ENCODE assay signal across 21 cellular contexts in the genomic region with DNA sequence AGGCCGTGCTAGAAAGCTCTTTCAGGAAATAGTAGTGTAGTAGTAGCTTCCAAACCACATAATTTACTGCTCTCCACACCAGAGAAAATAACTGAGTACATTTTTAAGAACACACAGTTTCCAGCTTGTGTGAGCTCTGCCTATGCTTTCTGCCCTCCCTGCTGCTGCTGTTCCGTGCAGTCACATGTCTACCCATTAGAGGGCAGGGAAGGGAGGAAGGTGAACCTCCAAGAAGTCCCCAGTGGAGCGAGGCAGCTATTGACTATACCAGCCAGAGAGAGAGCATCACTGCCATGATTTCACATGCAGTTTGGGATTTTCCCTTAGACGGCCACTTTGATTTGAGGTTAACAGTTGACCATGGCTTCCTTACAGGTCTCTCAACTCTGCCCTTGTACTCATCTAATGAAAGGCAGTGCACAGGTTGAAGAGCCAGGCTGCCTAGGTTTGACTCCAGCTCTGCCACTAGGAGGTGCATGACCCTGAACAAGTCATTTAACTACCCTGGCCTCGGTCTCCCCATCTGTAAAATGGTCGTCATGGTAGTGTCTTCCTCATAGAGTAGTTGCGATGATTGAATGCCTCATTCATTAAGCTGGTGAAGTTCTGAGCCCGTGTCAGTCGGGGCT. TPM values are rescaled to one million over a fixed set of nuclear protein-coding genes. Genes with fewer than 3 reads are reported as not detected.
DNase-seq lines count a peak whose midpoint lies in the region; ATAC-seq and TF ChIP-seq lines count a peak whose summit lies in the region.
"Had no signal": no experiment of that assay in that cellular context is flagged by ENCODE, and none has a peak within 500 bp of the region (broad histone marks: within the 10 kb centered on the region; RNA-seq: fewer than 3 reads in every experiment).

No MANE protein-coding gene starts in this region.

- no peak overlapping the region for H2AFZ ChIP-seq in Loucy (ENCODE audit: low read length)

- no peaks in the 10 kb centered on the region for H3K9me2 ChIP-seq in Loucy (replicated peaks; ENCODE audit: low read depth, low read length)

- no peaks in the 10 kb centered on the region for H3F3A ChIP-seq in Loucy (ENCODE audit: low read depth)

- H3K36me3 Mint-ChIP-seq in naive thymus-derived CD4-positive, alpha-beta T cell, result peaks cover 3 to 42% (median 19%) of the 10 kb centered on the region in 5 donors

- no peaks in the 10 kb centered on the region for H3K9me3 Mint-ChIP-seq in stimulated activated naive CD8-positive, alpha-beta T cell treated with anti-CD3 and anti-CD28 coated beads, Interleukin-15, amount 100 ng/mL, for 72 hours
- H3K9me3 Mint-ChIP-seq in naive thymus-derived CD4-positive, alpha-beta T cell, result no peaks in the 10 kb centered on the region
- H3K9me3 Mint-ChIP-seq: activated naive CD4-positive, alpha-beta T cell treated with anti-CD3 and anti-CD28 coated beads, Interleukin-2, amount 50 U/mL, for 24 hours; CD8-positive, alpha-beta memory T cell; natural killer cell had no signal

- no peaks in the 10 kb centered on the region for H3K4me1 ChIP-seq in Loucy (ENCODE audit: insufficient read depth, low read length, poor library complexity, severe bottlenecking)
- H3K4me1 ChIP-seq in naive thymus-derived CD4-positive, alpha-beta T cell (ENCODE audit: control insufficient read depth in 2 of 2, insufficient read depth in 2 of 2, low read length in 2 of 2), result no peaks in the 10 kb centered on the region
- H3K4me1 ChIP-seq: breast epithelium, foreskin keratinocyte had no signal

- H3K27me3 Mint-ChIP-seq in stimulated activated naive CD8-positive, alpha-beta T cell treated with anti-CD3 and anti-CD28 coated beads, Interleukin-15, amount 100 ng/mL, for 72 hours, result no peaks in the 10 kb centered on the region
- no peaks in the 10 kb centered on the region for H3K27me3 Mint-ChIP-seq in naive thymus-derived CD4-positive, alpha-beta T cell
- H3K27me3 Mint-ChIP-seq: activated naive CD4-positive, alpha-beta T cell treated with anti-CD3 and anti-CD28 coated beads, Interleukin-2, amount 50 U/mL, for 24 hours; CD8-positive, alpha-beta memory T cell; T-helper 17 cell had no signal

- intact Hi-C loops in naive thymus-derived CD4-positive, alpha-beta T cell (cut with micrococcal nuclease), result no loop called here

- no peaks in the 10 kb centered on the region for H3K79me2 ChIP-seq in Loucy (ENCODE audit: insufficient read depth, low read length)

- POLR2A ChIA-PET in naive thymus-derived CD4-positive, alpha-beta T cell (lab: Charles Lee), result no interaction called here

- H3K9me3 ChIP-seq in Loucy (ENCODE audit: insufficient read depth, low read depth, low read length), result no peaks in the 10 kb centered on the region
- H3K9me3 ChIP-seq in naive thymus-derived CD4-positive, alpha-beta T cell (ENCODE audit: control insufficient read depth in 2 of 3, low read length in 3 of 3), result no peaks in the 10 kb centered on the region
- H3K9me3 ChIP-seq: breast epithelium had no signal

- no peaks in the 10 kb centered on the region for H4K20me1 ChIP-seq in Loucy (ENCODE audit: insufficient read depth, low read length, poor library complexity, severe bottlenecking)

- H3K27ac Mint-ChIP-seq in stimulated activated naive CD8-positive, alpha-beta T cell treated with anti-CD3 and anti-CD28 coated beads, Interleukin-15, amount 100 ng/mL, for 72 hours, result no peak overlapping the region
- peak overlapping the region in 1 of 9 donors; percentile 38 for H3K27ac Mint-ChIP-seq in naive thymus-derived CD4-positive, alpha-beta T cell
- H3K27ac Mint-ChIP-seq: activated naive CD4-positive, alpha-beta T cell treated with anti-CD3 and anti-CD28 coated beads, Interleukin-2, amount 50 U/mL, for 24 hours; natural killer cell; T-helper 17 cell had no signal

- no peak overlapping the region for H3K4me3 ChIP-seq in Loucy (ENCODE audit: low read length, poor library complexity, severe bottlenecking)
- no peak overlapping the region for H3K4me3 ChIP-seq in choroid plexus epithelial cell (ENCODE audit: low read depth, low read length)
- no peak overlapping the region for H3K4me3 ChIP-seq in naive thymus-derived CD4-positive, alpha-beta T cell (ENCODE audit: low read length)
- H3K4me3 ChIP-seq: breast epithelium, lung had no signal

- CTCF ChIA-PET in naive thymus-derived CD4-positive, alpha-beta T cell (lab: Charles Lee), result no interaction called here

- no peak overlapping the region for H3K4me2 ChIP-seq in Loucy (ENCODE audit: low read depth, low read length, poor library complexity, severe bottlenecking)

- H3K9ac ChIP-seq in Loucy (ENCODE audit: low read depth, low read length, poor library complexity, severe bottlenecking), result no peak overlapping the region

- peaks cover 89% of the 10 kb centered on the region; the same call in 1 of the 2 replicates for H3K36me3 ChIP-seq in Loucy (ENCODE audit: insufficient read depth, low read length)
- peaks cover 0 to 86% (median 13%) of the 10 kb centered on the region in 3 experiments for H3K36me3 ChIP-seq in naive thymus-derived CD4-positive, alpha-beta T cell (ENCODE audit: control insufficient read depth in 2 of 3, insufficient read depth in 3 of 3, low read length in 3 of 3)

- H3K27ac ChIP-seq in naive thymus-derived CD4-positive, alpha-beta T cell (ENCODE audit: low read depth, low read length), result no peak overlapping the region
- H3K27ac ChIP-seq: breast epithelium, foreskin keratinocyte, HL-60 had no signal

- peaks cover 12% of the 10 kb centered on the region for H3K4me1 Mint-ChIP-seq in stimulated activated naive CD8-positive, alpha-beta T cell treated with anti-CD3 and anti-CD28 coated beads, Interleukin-15, amount 100 ng/mL, for 72 hours
- H3K4me1 Mint-ChIP-seq in naive thymus-derived CD4-positive, alpha-beta T cell, result no peaks in the 10 kb centered on the region
- H3K4me1 Mint-ChIP-seq: activated naive CD4-positive, alpha-beta T cell treated with anti-CD3 and anti-CD28 coated beads, Interleukin-2, amount 50 U/mL, for 24 hours; CD8-positive, alpha-beta memory T cell; natural killer cell had no signal

- peak; percentile 81 for ATAC-seq in stimulated activated naive CD8-positive, alpha-beta T cell treated with anti-CD3 and anti-CD28 coated beads, Interleukin-15, amount 100 ng/mL, for 72 hours
- no peak for ATAC-seq in naive thymus-derived CD4-positive, alpha-beta T cell
- ATAC-seq in HG02763 (IDR thresholded peaks at IDR 0.05; ENCODE audit: unreplicated experiment) (no peak), HG02642 (IDR thresholded peaks at IDR 0.05; ENCODE audit: poor library complexity, unreplicated experiment) (no peak)
- ATAC-seq: foreskin keratinocyte, natural killer cell, T-helper 17 cell had no signal

- no peak overlapping the region for H3K4me3 Mint-ChIP-seq in stimulated activated naive CD8-positive, alpha-beta T cell treated with anti-CD3 and anti-CD28 coated beads, Interleukin-15, amount 100 ng/mL, for 72 hours
- no peak overlapping the region for H3K4me3 Mint-ChIP-seq in naive thymus-derived CD4-positive, alpha-beta T cell
- H3K4me3 Mint-ChIP-seq: activated naive CD4-positive, alpha-beta T cell treated with anti-CD3 and anti-CD28 coated beads, Interleukin-2, amount 50 U/mL, for 24 hours; CD8-positive, alpha-beta memory T cell; natural killer cell; T-helper 17 cell had no signal

- DNase-seq in NCI-H2227 treated with DMSO at 0.1 percent for 48 hours (lab: John Stamatoyannopoulos, UW) (peak; percentile 5), NCI-H2227 (lab: John Stamatoyannopoulos, UW; ENCODE audit: unreplicated experiment) (no peak), choroid plexus epithelial cell (ENCODE audit: low read depth) (no peak)
- DNase-seq in stimulated activated naive CD8-positive, alpha-beta T cell treated with anti-CD3 and anti-CD28 coated beads, Interleukin-15, amount 100 ng/mL, for 72 hours, result no peak
- no peak for DNase-seq in naive thymus-derived CD4-positive, alpha-beta T cell
- DNase-seq: activated CD4-positive, alpha-beta T cell treated with anti-CD3 and anti-CD28 coated beads for 1 hour; CD8-positive, alpha-beta memory T cell; effector memory CD4-positive, alpha-beta T cell; foreskin keratinocyte; HCEC 1CT; natural killer cell; NCI-H1694 treated with DMSO at 0.1 percent for 48 hours; NCI-H526; T-helper 17 cell had no signal

- H3K27me3 ChIP-seq in Loucy (ENCODE audit: insufficient read depth, low read length, poor library complexity, severe bottlenecking), result no peaks in the 10 kb centered on the region
- H3K27me3 ChIP-seq in naive thymus-derived CD4-positive, alpha-beta T cell (ENCODE audit: control insufficient read depth in 2 of 2, insufficient read depth in 2 of 2, low read length in 2 of 2), result no peaks in the 10 kb centered on the region
- H3K27me3 ChIP-seq: breast epithelium, foreskin keratinocyte had no signal

- peak; percentile 25 for TF ChIP-seq CTCF in Loucy (conservative IDR thresholded peaks at IDR 0.05; ENCODE audit: low read length)
- TF ChIP-seq CTCF in choroid plexus epithelial cell (conservative IDR thresholded peaks at IDR 0.05; ENCODE audit: low read depth, low read length), result peak; percentile 27

RNA-seq across cellular contexts. Expression of a gene that starts 19.7 kb away (rescaled TPM):
- 1 to 10 TPM; 1.3 to 2.6 (median 2.2) TPM for total RNA-seq in naive thymus-derived CD4-positive, alpha-beta T cell
- polyA plus RNA-seq in naive thymus-derived CD4-positive, alpha-beta T cell, result under 1 TPM in 1 of 2 donors, not detected in 1; 0.07 TPM
- polyA plus RNA-seq: CD8-positive, alpha-beta memory T cell had no signal
